Comparison of ENCODE assay signal across 3 cellular contexts in genomic region chr5:142314129-142314528, GRCh38.
TF ChIP-seq lines count a peak whose summit lies in the region.

No MANE protein-coding gene starts in this region.

TF ChIP-seq in GM23338, 12 proteins besides CTCF, POLR2A, EP300 and RAD21:
- no peak for TF ChIP-seq EZH2phosphoT487 (IDR thresholded peaks at IDR 0.05; ENCODE audit: unreplicated experiment)
- TF ChIP-seq ZNF114 (CRISPR knock-in tag; IDR thresholded peaks at IDR 0.05): no peak
- no peak for TF ChIP-seq JUNB (IDR thresholded peaks at IDR 0.05; ENCODE audit: unreplicated experiment)
- TF ChIP-seq REST (IDR thresholded peaks at IDR 0.05; ENCODE audit: unreplicated experiment): peak; percentile 61
- TF ChIP-seq EZH2 (IDR thresholded peaks at IDR 0.05; ENCODE audit: low read depth, unreplicated experiment): no peak
- TF ChIP-seq NANOG (IDR thresholded peaks at IDR 0.05; ENCODE audit: borderline replicate concordance): no peak
- no peak for TF ChIP-seq ETS1 (IDR thresholded peaks at IDR 0.05)
- no peak for TF ChIP-seq ZNF331 (CRISPR knock-in tag; IDR thresholded peaks at IDR 0.05; ENCODE audit: low read depth)
- TF ChIP-seq CREB1 (CRISPR knock-in tag; IDR thresholded peaks at IDR 0.05; ENCODE audit: low read depth): no peak
- TF ChIP-seq POLR2AphosphoS5 (IDR thresholded peaks at IDR 0.05; ENCODE audit: low read depth): peak; percentile 49; the same call in 1 of the 2 replicates

TF ChIP-seq in PFSK-1, 5 proteins besides CTCF, POLR2A, EP300 and RAD21:
- TF ChIP-seq FOXP2 (optimal IDR thresholded peaks at IDR 0.05; ENCODE audit: borderline replicate concordance, extremely low read depth, extremely low read length, insufficient read depth) (no peak), REST (IDR thresholded peaks at IDR 0.05; ENCODE audit: insufficient read depth in 1 of 2, low read depth in 2 of 2, low read length in 2 of 2) (peak; percentile 69 to 81), POLR2AphosphoS5 (IDR thresholded peaks at IDR 0.05; ENCODE audit: low read depth, low read length) (0 out of 2 replicates have a peak, but pooled peaks have one; percentile 16)

TF ChIP-seq in endothelial cell of umbilical vein, 7 proteins besides CTCF, POLR2A, EP300 and RAD21:
- TF ChIP-seq POLR2AphosphoS5 (IDR thresholded peaks at IDR 0.05; ENCODE audit: insufficient read depth, low read depth, low read length): no peak
- no peak for TF ChIP-seq MYC (IDR thresholded peaks at IDR 0.05; ENCODE audit: low read depth, low read length)
- TF ChIP-seq JUN (IDR thresholded peaks at IDR 0.05; ENCODE audit: borderline replicate concordance, insufficient read depth, insufficient read length, low read depth): no peak
- no peak for TF ChIP-seq FOS (IDR thresholded peaks at IDR 0.05; ENCODE audit: borderline replicate concordance, insufficient read depth, low read length)
- no peak for TF ChIP-seq MAX (IDR thresholded peaks at IDR 0.05; ENCODE audit: insufficient read depth, insufficient read length)
- TF ChIP-seq EZH2 (IDR thresholded peaks at IDR 0.05; ENCODE audit: borderline replicate concordance, low read depth, low read length, severe bottlenecking): no peak
- no peak for TF ChIP-seq GATA2 (IDR thresholded peaks at IDR 0.05; ENCODE audit: insufficient read depth, insufficient read length, low read depth, low read length)
